In the genomic region with DNA sequence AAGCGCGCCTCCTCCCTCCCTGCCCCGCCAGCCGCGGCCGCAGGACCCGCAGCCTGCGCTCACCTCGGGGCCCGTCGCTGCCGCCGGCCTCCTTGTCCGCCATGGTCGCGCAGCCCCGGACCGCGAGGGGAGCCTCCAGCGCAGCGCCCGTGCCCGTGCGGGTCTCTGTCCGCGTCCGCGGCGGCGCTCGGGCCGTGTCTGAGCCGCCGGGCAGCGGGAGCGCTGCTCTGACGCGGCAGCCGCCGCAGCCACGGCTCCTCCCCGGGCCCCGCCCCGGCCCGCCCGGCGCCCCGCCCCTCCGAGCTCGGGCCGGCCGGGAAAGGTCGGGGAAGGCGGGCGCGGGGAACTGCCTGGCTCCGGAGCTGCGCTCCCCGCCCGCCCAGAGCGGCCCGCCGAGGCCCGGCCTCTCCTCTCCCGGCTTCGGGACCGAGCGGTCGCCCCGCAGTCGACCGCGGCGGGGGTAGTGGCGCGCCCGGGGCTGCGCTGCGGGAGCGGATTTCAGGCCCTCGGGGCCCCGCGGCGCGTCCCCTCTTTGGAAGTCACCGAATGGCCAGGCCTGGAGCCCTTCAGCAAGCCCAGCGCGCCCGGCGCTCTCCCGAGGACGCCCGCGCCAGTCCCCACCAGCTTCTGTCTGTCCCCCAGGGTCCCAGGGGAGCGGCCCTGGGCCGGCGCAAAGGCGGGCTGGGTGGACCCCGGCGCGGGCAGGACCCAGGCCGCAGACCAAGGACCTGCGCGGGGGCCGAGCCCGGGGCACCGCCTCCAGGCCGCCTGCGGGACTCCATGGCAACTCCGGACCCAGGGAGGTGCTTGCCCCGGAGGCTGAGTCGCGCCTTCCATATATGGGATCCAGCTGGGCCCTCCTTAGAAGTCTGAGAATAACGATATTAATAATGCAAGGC, we compare ENCODE assay signal across 8 cellular contexts.
DNase-seq lines count a peak whose midpoint lies in the region; ATAC-seq and TF ChIP-seq lines count a peak whose summit lies in the region.

A gene with protein sequence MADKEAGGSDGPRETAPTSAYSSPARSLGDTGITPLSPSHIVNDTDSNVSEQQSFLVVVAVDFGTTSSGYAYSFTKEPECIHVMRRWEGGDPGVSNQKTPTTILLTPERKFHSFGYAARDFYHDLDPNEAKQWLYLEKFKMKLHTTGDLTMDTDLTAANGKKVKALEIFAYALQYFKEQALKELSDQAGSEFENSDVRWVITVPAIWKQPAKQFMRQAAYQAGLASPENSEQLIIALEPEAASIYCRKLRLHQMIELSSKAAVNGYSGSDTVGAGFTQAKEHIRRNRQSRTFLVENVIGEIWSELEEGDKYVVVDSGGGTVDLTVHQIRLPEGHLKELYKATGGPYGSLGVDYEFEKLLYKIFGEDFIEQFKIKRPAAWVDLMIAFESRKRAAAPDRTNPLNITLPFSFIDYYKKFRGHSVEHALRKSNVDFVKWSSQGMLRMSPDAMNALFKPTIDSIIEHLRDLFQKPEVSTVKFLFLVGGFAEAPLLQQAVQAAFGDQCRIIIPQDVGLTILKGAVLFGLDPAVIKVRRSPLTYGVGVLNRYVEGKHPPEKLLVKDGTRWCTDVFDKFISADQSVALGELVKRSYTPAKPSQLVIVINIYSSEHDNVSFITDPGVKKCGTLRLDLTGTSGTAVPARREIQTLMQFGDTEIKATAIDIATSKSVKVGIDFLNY (minus strand): TSS at position 200 of the 899 bp plus-strand sequence. CDS start 97 bp downstream, at position 103.

- TF ChIP-seq POLR2A in erythroblast (IDR thresholded peaks at IDR 0.05; ENCODE audit: low read length) = no peak

- ATAC-seq in HG02763 (IDR thresholded peaks at IDR 0.05; ENCODE audit: unreplicated experiment) = peak; percentile 94

- peak; percentile 21 for DNase-seq in SIG-M5 treated with dmso at 0.1 percent for 504 hours (lab: John Stamatoyannopoulos, UW; ENCODE audit: unreplicated experiment)
- no peak for DNase-seq in SIG-M5 (lab: John Stamatoyannopoulos, UW)
- peak; percentile 76 for DNase-seq in NCI-H2227 (lab: John Stamatoyannopoulos, UW; ENCODE audit: unreplicated experiment)
- peak; percentile 55 for DNase-seq in activated T-cell treated with anti-CD3 and anti-CD28 coated beads for 24 hours (ENCODE audit: low read depth)
- DNase-seq in erythroblast (lab: John Stamatoyannopoulos, UW) = peak; percentile 28 to 48
- peak; percentile 85 for DNase-seq in midbrain (lab: John Stamatoyannopoulos, UW)
- peak; percentile 67 for DNase-seq in stimulated activated CD8-positive, alpha-beta memory T cell treated with anti-CD3 and anti-CD28 coated beads, Interleukin-4, amount 100 ng/mL, for 48 hours
